Comparison of ENCODE assay signal across 23 cellular contexts in the genomic region with DNA sequence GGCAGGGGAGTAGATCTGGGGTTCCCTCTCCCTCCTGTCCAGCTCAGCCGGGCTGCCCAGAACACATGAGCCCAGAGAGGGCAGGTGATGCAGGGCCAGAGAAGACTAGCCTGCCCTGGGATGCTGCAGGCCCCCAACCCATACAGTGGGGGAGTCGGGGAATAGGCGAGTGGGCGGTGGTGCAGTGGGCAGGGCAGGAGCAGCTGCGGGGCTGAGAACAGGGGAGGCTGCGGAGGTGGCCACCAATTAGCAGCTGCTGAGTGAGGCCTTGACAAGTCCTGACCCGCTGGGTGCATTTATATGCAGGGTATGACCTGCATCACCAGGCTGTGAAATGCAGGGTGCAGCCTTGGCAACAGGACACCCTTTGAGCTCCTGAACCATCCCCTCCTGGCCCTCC. TPM values are rescaled to one million over a fixed set of nuclear protein-coding genes. Genes with fewer than 3 reads are reported as not detected.
DNase-seq lines count a peak whose midpoint lies in the region; ATAC-seq and TF ChIP-seq lines count a peak whose summit lies in the region.
"Had no signal": no experiment of that assay in that cellular context is flagged by ENCODE, and none has a peak within 500 bp of the region (broad histone marks: within the 10 kb centered on the region; RNA-seq: fewer than 3 reads in every experiment).

No MANE protein-coding gene starts in this region.

- H3K4me1 ChIP-seq in foreskin keratinocyte: peaks cover 4% of the 10 kb centered on the region
- H3K4me1 ChIP-seq: colonic mucosa, HAP-1 had no signal

- POLR2A ChIA-PET in RWPE1 (lab: Yijun Ruan, JAX; ENCODE audit: low non-redundant PET): no interaction called here
- POLR2A ChIA-PET in activated CD8-positive, alpha-beta T cell treated with anti-CD3 and anti-CD28 coated beads for 36 hours (lab: Charles Lee): no interaction called here

- peak; percentile 46 for ATAC-seq in foreskin keratinocyte
- ATAC-seq in activated CD8-positive, alpha-beta T cell treated with anti-CD3 and anti-CD28 coated beads for 36 hours: no peak
- ATAC-seq: activated CD4-positive, alpha-beta T cell treated with anti-CD3 and anti-CD28 coated beads for 36 hours; GM12878 had no signal

- no peak overlapping the region for H3K4me3 Mint-ChIP-seq in activated CD8-positive, alpha-beta T cell treated with anti-CD3 and anti-CD28 coated beads for 36 hours
- H3K4me3 Mint-ChIP-seq: activated CD4-positive, alpha-beta T cell treated with anti-CD3 and anti-CD28 coated beads for 36 hours had no signal

- H3K27ac ChIP-seq in RWPE1 (peak overlapping the region; percentile 53), foreskin keratinocyte (no peak overlapping the region), brain microvascular endothelial cell (no peak overlapping the region)
- H3K27ac ChIP-seq: colonic mucosa had no signal

- H3K4me3 ChIP-seq in brain microvascular endothelial cell (ENCODE audit: low read depth, low read length): no peak overlapping the region
- H3K4me3 ChIP-seq: colonic mucosa, GM12878, HAP-1, K562 had no signal

- H3K27me3 ChIP-seq in foreskin keratinocyte (peaks cover 25% of the 10 kb centered on the region), brain microvascular endothelial cell (replicated peaks) (no peaks in the 10 kb centered on the region)
- H3K27me3 ChIP-seq: colonic mucosa had no signal

- DNase-seq in DMS153 treated with DMSO at 0.1 percent for 48 hours (lab: John Stamatoyannopoulos, UW; ENCODE audit: unreplicated experiment) (peak; percentile 47), NCI-H146 treated with DMSO at 0.1 percent for 48 hours (lab: John Stamatoyannopoulos, UW; ENCODE audit: unreplicated experiment) (peak; percentile 50), RWPE1 (ENCODE audit: low spot score) (peak; percentile 63), foreskin keratinocyte (peak; percentile 53 to 72), UCSD-AML1 (lab: John Stamatoyannopoulos, UW; ENCODE audit: unreplicated experiment) (no peak), brain microvascular endothelial cell (no peak), middle frontal gyrus (ENCODE audit: extremely low spot score, low spot score) (no peak)
- no peak for DNase-seq in activated CD8-positive, alpha-beta T cell treated with anti-CD3 and anti-CD28 coated beads for 36 hours
- DNase-seq: activated CD4-positive, alpha-beta T cell treated with anti-CD3 and anti-CD28 coated beads for 36 hours; activated CD8-positive, alpha-beta memory T cell treated with anti-CD3 and anti-CD28 coated beads, Interleukin-2, amount 50 U/mL, for 4 hours; activated effector memory CD4-positive, alpha-beta T cell treated with anti-CD3 and anti-CD28 coated beads, Interleukin-2, amount 50 U/mL, for 16 hours; amniotic stem cell; colonic mucosa; foreskin melanocyte; GDM1; kidney glomerular epithelial cell; mesendoderm; NCI-H1048; T-helper 9 cell had no signal

- no peaks in the 10 kb centered on the region for H3K4me1 Mint-ChIP-seq in activated CD8-positive, alpha-beta T cell treated with anti-CD3 and anti-CD28 coated beads for 36 hours (ENCODE audit: low read depth)
- H3K4me1 Mint-ChIP-seq: activated CD4-positive, alpha-beta T cell treated with anti-CD3 and anti-CD28 coated beads for 36 hours had no signal

- no peaks in the 10 kb centered on the region for H3K9me3 Mint-ChIP-seq in activated CD8-positive, alpha-beta T cell treated with anti-CD3 and anti-CD28 coated beads for 36 hours

- no peaks in the 10 kb centered on the region for H3K36me3 Mint-ChIP-seq in activated CD8-positive, alpha-beta T cell treated with anti-CD3 and anti-CD28 coated beads for 36 hours (ENCODE audit: low read depth)

- in situ Hi-C loops in brain microvascular endothelial cell (cut with HindIII; ENCODE audit: low pct_ligation_motif_present, low sequenced_read_pairs): no loop called here

- intact Hi-C loops in activated CD8-positive, alpha-beta T cell treated with anti-CD3 and anti-CD28 coated beads for 36 hours (cut with micrococcal nuclease): no loop called here

- H3K27me3 Mint-ChIP-seq in activated CD8-positive, alpha-beta T cell treated with anti-CD3 and anti-CD28 coated beads for 36 hours: no peaks in the 10 kb centered on the region

- CTCF ChIA-PET in RWPE1 (lab: Yijun Ruan, JAX): interaction anchor here (1.0 to 1.1 kb wide), 2 partner anchors 55 to 299 kb away, joined by 3 to 4 read pairs; partner anchors contain the start of gene NDUFA6
- CTCF ChIA-PET in activated CD8-positive, alpha-beta T cell treated with anti-CD3 and anti-CD28 coated beads for 36 hours (lab: Charles Lee): no interaction called here

- H3K36me3 ChIP-seq in brain microvascular endothelial cell (replicated peaks): no peaks in the 10 kb centered on the region
- H3K36me3 ChIP-seq: colonic mucosa, HAP-1 had no signal

- H3K27ac Mint-ChIP-seq in activated CD8-positive, alpha-beta T cell treated with anti-CD3 and anti-CD28 coated beads for 36 hours: no peak overlapping the region
- H3K27ac Mint-ChIP-seq: activated CD4-positive, alpha-beta T cell treated with anti-CD3 and anti-CD28 coated beads for 36 hours had no signal

- TF ChIP-seq CTCF in RWPE1 (conservative IDR thresholded peaks at IDR 0.05; ENCODE audit: low read depth): no peak
- no peak for TF ChIP-seq CTCF in foreskin keratinocyte (conservative IDR thresholded peaks at IDR 0.05)
- no peak for TF ChIP-seq CTCF in brain microvascular endothelial cell (IDR thresholded peaks at IDR 0.05; ENCODE audit: low read depth, low read length, missing control alignments)
- TF ChIP-seq CTCF in activated CD8-positive, alpha-beta T cell treated with anti-CD3 and anti-CD28 coated beads for 36 hours (IDR thresholded peaks at IDR 0.05): no peak

RNA-seq across cellular contexts. Expression of gene NFAM1, which starts 43.1 kb away (rescaled TPM):
- not detected in 2 replicates for total RNA-seq in foreskin keratinocyte
- not detected in 2 replicates for polyA plus RNA-seq in foreskin keratinocyte
- under 1 TPM in 1 of 2 experiments, not detected in 1; 0.16 TPM for total RNA-seq in activated CD8-positive, alpha-beta T cell treated with anti-CD3 and anti-CD28 coated beads for 36 hours
- total RNA-seq: endothelial cell of umbilical vein had no signal
- polyA plus RNA-seq: endothelial cell of umbilical vein had no signal

Comparison
In these comparisons a context has a peak if more than half of its experiments do, and no peak if none do; other contexts are left out.
1. DNase-seq: peak in DMS153 treated with DMSO at 0.1 percent for 48 hours (single experiment), NCI-H146 treated with DMSO at 0.1 percent for 48 hours (single experiment), RWPE1 (single experiment) and foreskin keratinocyte (2 of 2); none in UCSD-AML1 (single experiment), brain microvascular endothelial cell (single experiment), middle frontal gyrus (single experiment) and activated CD8-positive, alpha-beta T cell treated with anti-CD3 and anti-CD28 coated beads for 36 hours (single experiment).